Comparison of ENCODE assay signal across 1 cellular context in the genomic region with DNA sequence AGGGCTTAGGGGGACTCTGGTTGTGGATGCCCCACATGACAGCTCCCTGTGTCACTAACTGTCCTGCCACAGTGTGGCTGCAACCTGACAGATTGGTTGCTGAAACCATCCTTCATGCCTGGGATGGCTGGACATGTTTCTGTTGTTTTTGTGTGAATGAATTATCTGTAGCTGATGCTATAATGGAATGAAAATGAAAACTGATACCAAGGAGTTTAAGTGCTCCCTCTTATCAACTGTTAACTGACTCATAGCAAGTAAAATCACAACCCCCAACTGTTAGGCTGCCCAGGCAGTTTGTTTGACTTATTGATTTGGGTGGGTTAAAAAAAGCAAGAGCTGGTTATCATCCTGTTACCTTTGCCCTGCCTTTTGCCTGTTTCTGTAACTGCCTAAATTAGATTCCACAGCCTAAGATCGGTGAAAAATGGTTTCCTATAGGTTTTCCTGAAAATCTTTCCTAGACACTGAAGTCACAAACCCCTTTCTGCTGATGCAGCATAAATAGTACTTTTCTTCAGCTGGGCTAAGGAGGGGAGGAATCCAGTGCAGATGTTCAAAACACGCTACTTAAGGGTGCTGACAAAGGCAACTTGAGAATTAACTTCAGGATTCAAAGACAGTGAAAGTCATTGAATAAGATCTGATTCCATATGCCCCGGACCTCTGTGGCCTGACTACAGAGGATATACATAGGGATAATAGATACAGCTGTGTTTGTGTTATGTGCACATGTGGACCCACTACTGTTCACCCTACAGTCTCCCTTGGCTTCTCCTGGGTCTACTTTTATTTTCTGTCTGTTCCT.
TF ChIP-seq lines count a peak whose summit lies in the region.

No MANE protein-coding gene starts in this region.

TF ChIP-seq in HepG2, 621 proteins besides CTCF, POLR2A, EP300 and RAD21 (continued from another document and continues in another):
- TF ChIP-seq, protein P1, sequence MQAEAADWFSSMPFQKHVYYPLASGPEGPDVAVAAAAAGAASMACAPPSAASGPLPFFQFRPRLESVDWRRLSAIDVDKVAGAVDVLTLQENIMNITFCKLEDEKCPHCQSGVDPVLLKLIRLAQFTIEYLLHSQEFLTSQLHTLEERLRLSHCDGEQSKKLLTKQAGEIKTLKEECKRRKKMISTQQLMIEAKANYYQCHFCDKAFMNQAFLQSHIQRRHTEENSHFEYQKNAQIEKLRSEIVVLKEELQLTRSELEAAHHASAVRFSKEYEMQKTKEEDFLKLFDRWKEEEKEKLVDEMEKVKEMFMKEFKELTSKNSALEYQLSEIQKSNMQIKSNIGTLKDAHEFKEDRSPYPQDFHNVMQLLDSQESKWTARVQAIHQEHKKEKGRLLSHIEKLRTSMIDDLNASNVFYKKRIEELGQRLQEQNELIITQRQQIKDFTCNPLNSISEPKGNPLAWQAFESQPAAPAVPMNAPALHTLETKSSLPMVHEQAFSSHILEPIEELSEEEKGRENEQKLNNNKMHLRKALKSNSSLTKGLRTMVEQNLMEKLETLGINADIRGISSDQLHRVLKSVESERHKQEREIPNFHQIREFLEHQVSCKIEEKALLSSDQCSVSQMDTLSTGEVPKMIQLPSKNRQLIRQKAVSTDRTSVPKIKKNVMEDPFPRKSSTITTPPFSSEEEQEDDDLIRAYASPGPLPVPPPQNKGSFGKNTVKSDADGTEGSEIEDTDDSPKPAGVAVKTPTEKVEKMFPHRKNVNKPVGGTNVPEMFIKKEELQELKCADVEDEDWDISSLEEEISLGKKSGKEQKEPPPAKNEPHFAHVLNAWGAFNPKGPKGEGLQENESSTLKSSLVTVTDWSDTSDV (CRISPR knock-in tag; IDR thresholded peaks at IDR 0.05) = no peak
- TF ChIP-seq MEIS1 (CRISPR knock-in tag; IDR thresholded peaks at IDR 0.05; ENCODE audit: borderline replicate concordance) (no peak), SNAPC2 (CRISPR knock-in tag; IDR thresholded peaks at IDR 0.05) (0 out of 2 replicates have a peak, but pooled peaks have one; percentile 45), DPF2 (CRISPR knock-in tag; IDR thresholded peaks at IDR 0.05; ENCODE audit: borderline replicate concordance, low read depth) (peak; percentile 84), U2AF2 (IDR thresholded peaks at IDR 0.05; ENCODE audit: low read depth, low read length) (no peak), ZNF782 (CRISPR knock-in tag; IDR thresholded peaks at IDR 0.05; ENCODE audit: borderline replicate concordance) (no peak), RNF2 (conservative IDR thresholded peaks at IDR 0.05; ENCODE audit: low read depth) (no peak), MTF2 (CRISPR knock-in tag; IDR thresholded peaks at IDR 0.05; ENCODE audit: borderline replicate concordance) (no peak), MIER2 (CRISPR knock-in tag; IDR thresholded peaks at IDR 0.05) (no peak), ZNF674 (CRISPR knock-in tag; IDR thresholded peaks at IDR 0.05; ENCODE audit: low read depth) (no peak), GABPA (IDR thresholded peaks at IDR 0.05; ENCODE audit: low read depth, low read length) (no peak), GABPA (CRISPR knock-in tag; IDR thresholded peaks at IDR 0.05; ENCODE audit: low read depth) (peak; percentile 59; the same call in 1 of the 2 replicates), SETDB1 (CRISPR knock-in tag; IDR thresholded peaks at IDR 0.05; ENCODE audit: borderline replicate concordance) (no peak), ZNF496 (CRISPR knock-in tag; IDR thresholded peaks at IDR 0.05; ENCODE audit: insufficient replicate concordance) (no peak), MEF2D (CRISPR knock-in tag; IDR thresholded peaks at IDR 0.05) (peak; percentile 100), SATB2 (CRISPR knock-in tag; IDR thresholded peaks at IDR 0.05) (no peak), ZNF558 (CRISPR knock-in tag; IDR thresholded peaks at IDR 0.05; ENCODE audit: borderline replicate concordance) (no peak), ZNF441 (CRISPR knock-in tag; IDR thresholded peaks at IDR 0.05; ENCODE audit: borderline replicate concordance) (no peak), ZEB1 (IDR thresholded peaks at IDR 0.05; ENCODE audit: insufficient replicate concordance, low read depth) (peak; percentile 20), PAX8 (CRISPR knock-in tag; IDR thresholded peaks at IDR 0.05; ENCODE audit: borderline replicate concordance) (no peak), KDM5A (IDR thresholded peaks at IDR 0.05; ENCODE audit: borderline replicate concordance, low read length) (no peak), HOXA7 (CRISPR knock-in tag; IDR thresholded peaks at IDR 0.05) (no peak), ZFP37 (CRISPR knock-in tag; IDR thresholded peaks at IDR 0.05; ENCODE audit: borderline replicate concordance) (no peak), HDAC2 (CRISPR knock-in tag; IDR thresholded peaks at IDR 0.05) (peak; percentile 92), ZC3H13 (CRISPR knock-in tag; IDR thresholded peaks at IDR 0.05) (peak; percentile 28), ZNF883 (CRISPR knock-in tag; IDR thresholded peaks at IDR 0.05; ENCODE audit: not compliant biosample characterization) (no peak), ZNF160 (CRISPR knock-in tag; IDR thresholded peaks at IDR 0.05) (no peak), SAP130 (CRISPR knock-in tag; IDR thresholded peaks at IDR 0.05; ENCODE audit: low read depth) (peak; percentile 81), ZNF614 (CRISPR knock-in tag; IDR thresholded peaks at IDR 0.05; ENCODE audit: borderline replicate concordance) (no peak), PAWR (CRISPR knock-in tag; IDR thresholded peaks at IDR 0.05; ENCODE audit: borderline replicate concordance) (no peak), KLF9 (CRISPR knock-in tag; IDR thresholded peaks at IDR 0.05; ENCODE audit: low read depth) (no peak), DR1 (CRISPR knock-in tag; IDR thresholded peaks at IDR 0.05) (no peak)
- TF ChIP-seq, protein P2, sequence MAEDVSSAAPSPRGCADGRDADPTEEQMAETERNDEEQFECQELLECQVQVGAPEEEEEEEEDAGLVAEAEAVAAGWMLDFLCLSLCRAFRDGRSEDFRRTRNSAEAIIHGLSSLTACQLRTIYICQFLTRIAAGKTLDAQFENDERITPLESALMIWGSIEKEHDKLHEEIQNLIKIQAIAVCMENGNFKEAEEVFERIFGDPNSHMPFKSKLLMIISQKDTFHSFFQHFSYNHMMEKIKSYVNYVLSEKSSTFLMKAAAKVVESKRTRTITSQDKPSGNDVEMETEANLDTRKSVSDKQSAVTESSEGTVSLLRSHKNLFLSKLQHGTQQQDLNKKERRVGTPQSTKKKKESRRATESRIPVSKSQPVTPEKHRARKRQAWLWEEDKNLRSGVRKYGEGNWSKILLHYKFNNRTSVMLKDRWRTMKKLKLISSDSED (CRISPR knock-in tag; IDR thresholded peaks at IDR 0.05) = no peak
- TF ChIP-seq, protein P3, sequence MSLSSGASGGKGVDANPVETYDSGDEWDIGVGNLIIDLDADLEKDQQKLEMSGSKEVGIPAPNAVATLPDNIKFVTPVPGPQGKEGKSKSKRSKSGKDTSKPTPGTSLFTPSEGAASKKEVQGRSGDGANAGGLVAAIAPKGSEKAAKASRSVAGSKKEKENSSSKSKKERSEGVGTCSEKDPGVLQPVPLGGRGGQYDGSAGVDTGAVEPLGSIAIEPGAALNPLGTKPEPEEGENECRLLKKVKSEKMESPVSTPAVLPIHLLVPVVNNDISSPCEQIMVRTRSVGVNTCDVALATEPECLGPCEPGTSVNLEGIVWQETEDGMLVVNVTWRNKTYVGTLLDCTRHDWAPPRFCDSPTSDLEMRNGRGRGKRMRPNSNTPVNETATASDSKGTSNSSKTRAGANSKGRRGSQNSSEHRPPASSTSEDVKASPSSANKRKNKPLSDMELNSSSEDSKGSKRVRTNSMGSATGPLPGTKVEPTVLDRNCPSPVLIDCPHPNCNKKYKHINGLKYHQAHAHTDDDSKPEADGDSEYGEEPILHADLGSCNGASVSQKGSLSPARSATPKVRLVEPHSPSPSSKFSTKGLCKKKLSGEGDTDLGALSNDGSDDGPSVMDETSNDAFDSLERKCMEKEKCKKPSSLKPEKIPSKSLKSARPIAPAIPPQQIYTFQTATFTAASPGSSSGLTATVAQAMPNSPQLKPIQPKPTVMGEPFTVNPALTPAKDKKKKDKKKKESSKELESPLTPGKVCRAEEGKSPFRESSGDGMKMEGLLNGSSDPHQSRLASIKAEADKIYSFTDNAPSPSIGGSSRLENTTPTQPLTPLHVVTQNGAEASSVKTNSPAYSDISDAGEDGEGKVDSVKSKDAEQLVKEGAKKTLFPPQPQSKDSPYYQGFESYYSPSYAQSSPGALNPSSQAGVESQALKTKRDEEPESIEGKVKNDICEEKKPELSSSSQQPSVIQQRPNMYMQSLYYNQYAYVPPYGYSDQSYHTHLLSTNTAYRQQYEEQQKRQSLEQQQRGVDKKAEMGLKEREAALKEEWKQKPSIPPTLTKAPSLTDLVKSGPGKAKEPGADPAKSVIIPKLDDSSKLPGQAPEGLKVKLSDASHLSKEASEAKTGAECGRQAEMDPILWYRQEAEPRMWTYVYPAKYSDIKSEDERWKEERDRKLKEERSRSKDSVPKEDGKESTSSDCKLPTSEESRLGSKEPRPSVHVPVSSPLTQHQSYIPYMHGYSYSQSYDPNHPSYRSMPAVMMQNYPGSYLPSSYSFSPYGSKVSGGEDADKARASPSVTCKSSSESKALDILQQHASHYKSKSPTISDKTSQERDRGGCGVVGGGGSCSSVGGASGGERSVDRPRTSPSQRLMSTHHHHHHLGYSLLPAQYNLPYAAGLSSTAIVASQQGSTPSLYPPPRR (CRISPR knock-in tag; IDR thresholded peaks at IDR 0.05; ENCODE audit: borderline replicate concordance) = peak; percentile 73; the same call in 1 of the 2 replicates
- TF ChIP-seq, protein P4, sequence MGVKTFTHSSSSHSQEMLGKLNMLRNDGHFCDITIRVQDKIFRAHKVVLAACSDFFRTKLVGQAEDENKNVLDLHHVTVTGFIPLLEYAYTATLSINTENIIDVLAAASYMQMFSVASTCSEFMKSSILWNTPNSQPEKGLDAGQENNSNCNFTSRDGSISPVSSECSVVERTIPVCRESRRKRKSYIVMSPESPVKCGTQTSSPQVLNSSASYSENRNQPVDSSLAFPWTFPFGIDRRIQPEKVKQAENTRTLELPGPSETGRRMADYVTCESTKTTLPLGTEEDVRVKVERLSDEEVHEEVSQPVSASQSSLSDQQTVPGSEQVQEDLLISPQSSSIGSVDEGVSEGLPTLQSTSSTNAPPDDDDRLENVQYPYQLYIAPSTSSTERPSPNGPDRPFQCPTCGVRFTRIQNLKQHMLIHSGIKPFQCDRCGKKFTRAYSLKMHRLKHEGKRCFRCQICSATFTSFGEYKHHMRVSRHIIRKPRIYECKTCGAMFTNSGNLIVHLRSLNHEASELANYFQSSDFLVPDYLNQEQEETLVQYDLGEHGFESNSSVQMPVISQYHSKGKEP (CRISPR knock-in tag; IDR thresholded peaks at IDR 0.05) = no peak
- TF ChIP-seq, protein P5, sequence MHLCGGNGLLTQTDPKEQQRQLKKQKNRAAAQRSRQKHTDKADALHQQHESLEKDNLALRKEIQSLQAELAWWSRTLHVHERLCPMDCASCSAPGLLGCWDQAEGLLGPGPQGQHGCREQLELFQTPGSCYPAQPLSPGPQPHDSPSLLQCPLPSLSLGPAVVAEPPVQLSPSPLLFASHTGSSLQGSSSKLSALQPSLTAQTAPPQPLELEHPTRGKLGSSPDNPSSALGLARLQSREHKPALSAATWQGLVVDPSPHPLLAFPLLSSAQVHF (CRISPR knock-in tag; IDR thresholded peaks at IDR 0.05) = no peak
- TF ChIP-seq, protein P6, sequence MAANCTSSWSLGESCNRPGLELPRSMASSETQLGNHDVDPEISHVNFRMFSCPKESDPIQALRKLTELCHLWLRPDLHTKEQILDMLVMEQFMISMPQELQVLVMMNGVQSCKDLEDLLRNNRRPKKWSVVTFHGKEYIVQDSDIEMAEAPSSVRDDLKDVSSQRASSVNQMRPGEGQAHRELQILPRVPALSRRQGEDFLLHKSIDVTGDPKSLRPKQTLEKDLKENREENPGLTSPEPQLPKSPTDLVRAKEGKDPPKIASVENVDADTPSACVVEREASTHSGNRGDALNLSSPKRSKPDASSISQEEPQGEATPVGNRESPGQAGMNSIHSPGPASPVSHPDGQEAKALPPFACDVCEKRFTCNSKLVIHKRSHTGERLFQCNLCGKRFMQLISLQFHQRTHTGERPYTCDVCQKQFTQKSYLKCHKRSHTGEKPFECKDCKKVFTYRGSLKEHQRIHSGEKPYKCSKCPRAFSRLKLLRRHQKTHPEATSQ (CRISPR knock-in tag; IDR thresholded peaks at IDR 0.05; ENCODE audit: borderline replicate concordance) = 0 out of 2 replicates have a peak, but pooled peaks have one; percentile 33
- TF ChIP-seq, protein P7, sequence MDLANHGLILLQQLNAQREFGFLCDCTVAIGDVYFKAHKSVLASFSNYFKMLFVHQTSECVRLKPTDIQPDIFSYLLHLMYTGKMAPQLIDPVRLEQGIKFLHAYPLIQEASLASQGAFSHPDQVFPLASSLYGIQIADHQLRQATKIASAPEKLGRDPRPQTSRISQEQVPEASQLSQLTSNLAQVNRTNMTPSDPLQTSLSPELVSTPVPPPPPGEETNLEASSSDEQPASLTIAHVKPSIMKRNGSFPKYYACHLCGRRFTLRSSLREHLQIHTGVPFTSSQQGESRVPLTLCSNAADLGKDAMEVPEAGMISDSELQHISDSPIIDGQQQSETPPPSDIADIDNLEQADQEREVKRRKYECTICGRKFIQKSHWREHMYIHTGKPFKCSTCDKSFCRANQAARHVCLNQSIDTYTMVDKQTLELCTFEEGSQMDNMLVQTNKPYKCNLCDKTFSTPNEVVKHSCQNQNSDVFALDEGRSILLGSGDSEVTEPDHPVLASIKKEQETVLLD (CRISPR knock-in tag; IDR thresholded peaks at IDR 0.05; ENCODE audit: low read depth) = no peak
- TF ChIP-seq, protein P8, sequence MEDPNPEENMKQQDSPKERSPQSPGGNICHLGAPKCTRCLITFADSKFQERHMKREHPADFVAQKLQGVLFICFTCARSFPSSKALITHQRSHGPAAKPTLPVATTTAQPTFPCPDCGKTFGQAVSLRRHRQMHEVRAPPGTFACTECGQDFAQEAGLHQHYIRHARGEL (CRISPR knock-in tag; IDR thresholded peaks at IDR 0.05) = no peak
- TF ChIP-seq, protein P9, sequence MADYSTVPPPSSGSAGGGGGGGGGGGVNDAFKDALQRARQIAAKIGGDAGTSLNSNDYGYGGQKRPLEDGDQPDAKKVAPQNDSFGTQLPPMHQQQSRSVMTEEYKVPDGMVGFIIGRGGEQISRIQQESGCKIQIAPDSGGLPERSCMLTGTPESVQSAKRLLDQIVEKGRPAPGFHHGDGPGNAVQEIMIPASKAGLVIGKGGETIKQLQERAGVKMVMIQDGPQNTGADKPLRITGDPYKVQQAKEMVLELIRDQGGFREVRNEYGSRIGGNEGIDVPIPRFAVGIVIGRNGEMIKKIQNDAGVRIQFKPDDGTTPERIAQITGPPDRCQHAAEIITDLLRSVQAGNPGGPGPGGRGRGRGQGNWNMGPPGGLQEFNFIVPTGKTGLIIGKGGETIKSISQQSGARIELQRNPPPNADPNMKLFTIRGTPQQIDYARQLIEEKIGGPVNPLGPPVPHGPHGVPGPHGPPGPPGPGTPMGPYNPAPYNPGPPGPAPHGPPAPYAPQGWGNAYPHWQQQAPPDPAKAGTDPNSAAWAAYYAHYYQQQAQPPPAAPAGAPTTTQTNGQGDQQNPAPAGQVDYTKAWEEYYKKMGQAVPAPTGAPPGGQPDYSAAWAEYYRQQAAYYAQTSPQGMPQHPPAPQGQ (CRISPR knock-in tag; IDR thresholded peaks at IDR 0.05; ENCODE audit: borderline replicate concordance) = no peak
- TF ChIP-seq, protein P10, sequence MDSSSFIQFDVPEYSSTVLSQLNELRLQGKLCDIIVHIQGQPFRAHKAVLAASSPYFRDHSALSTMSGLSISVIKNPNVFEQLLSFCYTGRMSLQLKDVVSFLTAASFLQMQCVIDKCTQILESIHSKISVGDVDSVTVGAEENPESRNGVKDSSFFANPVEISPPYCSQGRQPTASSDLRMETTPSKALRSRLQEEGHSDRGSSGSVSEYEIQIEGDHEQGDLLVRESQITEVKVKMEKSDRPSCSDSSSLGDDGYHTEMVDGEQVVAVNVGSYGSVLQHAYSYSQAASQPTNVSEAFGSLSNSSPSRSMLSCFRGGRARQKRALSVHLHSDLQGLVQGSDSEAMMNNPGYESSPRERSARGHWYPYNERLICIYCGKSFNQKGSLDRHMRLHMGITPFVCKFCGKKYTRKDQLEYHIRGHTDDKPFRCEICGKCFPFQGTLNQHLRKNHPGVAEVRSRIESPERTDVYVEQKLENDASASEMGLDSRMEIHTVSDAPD (CRISPR knock-in tag; IDR thresholded peaks at IDR 0.05) = peak; percentile 98
